Comparison of ENCODE assay signal across 8 cellular contexts in genomic region chr9:122265265-122265900, GRCh38. TPM values are rescaled to one million over a fixed set of nuclear protein-coding genes. Genes with fewer than 3 reads are reported as not detected.
DNase-seq lines count a peak whose midpoint lies in the region; ATAC-seq, FAIRE-seq and TF ChIP-seq lines count a peak whose summit lies in the region.

No MANE protein-coding gene starts in this region.

- H3K4me3 ChIP-seq in OCI-LY7 (ENCODE audit: low read depth, low read length, poor library complexity, severe bottlenecking) (peak overlapping the region; percentile 87), bronchial epithelial cell (ENCODE audit: low read depth, low read length) (peak overlapping the region; percentile 76), stomach smooth muscle (ENCODE audit: low read length in 2 of 2) (peak overlapping the region; percentile 97 to 98)

- H3K4me1 ChIP-seq in OCI-LY7 (ENCODE audit: insufficient read depth, low read length, poor library complexity, severe bottlenecking) (peaks cover 51% of the 10 kb centered on the region), stomach smooth muscle (ENCODE audit: control insufficient read depth, insufficient read depth, low read length) (peaks cover 34% of the 10 kb centered on the region)

- H3K4me2 ChIP-seq in OCI-LY7 (ENCODE audit: low read length): peak overlapping the region; percentile 81

- no peak for FAIRE-seq in bronchial epithelial cell (lab: Jason Lieb, UNC)

- CTCF ChIA-PET in OCI-LY7 (lab: Charles Lee; ENCODE audit: unreplicated experiment): interaction anchor here (1.2 kb wide), 1 partner anchor 140 kb away, joined by 5 read pairs; no protein-coding TSS in a partner anchor

- H3K36me3 ChIP-seq in OCI-LY7 (ENCODE audit: insufficient read depth, low read length) (peaks cover 40% of the 10 kb centered on the region), bronchial epithelial cell (ENCODE audit: control insufficient read depth, insufficient read depth, low read length) (peaks cover 1% of the 10 kb centered on the region), stomach smooth muscle (ENCODE audit: control insufficient read depth in 2 of 2, insufficient read depth in 2 of 2, low read length in 2 of 2) (peaks cover 3 to 7% of the 10 kb centered on the region in 2 donors)

- H2AFZ ChIP-seq in OCI-LY7 (ENCODE audit: low read length): peak overlapping the region; percentile 66; the same call in 1 of the 2 replicates

- intact Hi-C loops in OCI-LY7 (cut with micrococcal nuclease; ENCODE audit: unreplicated experiment): loop anchor here (2.0 to 10.0 kb wide), 2 partner anchors 21 to 669 kb away; partner anchors contain the start of gene ZBTB26

- ATAC-seq in GM18909 (IDR thresholded peaks at IDR 0.05; ENCODE audit: poor library complexity, unreplicated experiment): peak; percentile 41
- ATAC-seq in HG03097 (IDR thresholded peaks at IDR 0.05; ENCODE audit: low FRiP score, unreplicated experiment): peak; percentile 13

- TSS peak; percentile 86 for BruUV-seq in OCI-LY7 (replicated peaks; lab: Mats Ljungman, UMichigan)

- peaks cover 85% of the 10 kb centered on the region for H3K79me2 ChIP-seq in OCI-LY7 (ENCODE audit: insufficient read depth, low read depth, low read length)

- POLR2A ChIA-PET in OCI-LY7 (lab: Charles Lee): interaction anchor here (0.6 to 2.4 kb wide), 7 partner anchors 11 to 647 kb away, joined by 3 to 9 read pairs (median 3); no protein-coding TSS in a partner anchor

- peaks cover 10% of the 10 kb centered on the region; the same call in 1 of the 2 replicates for H4K20me1 ChIP-seq in OCI-LY7 (ENCODE audit: insufficient read depth, low read length)

- TF ChIP-seq CTCF in OCI-LY7 (conservative IDR thresholded peaks at IDR 0.05; ENCODE audit: low read length): peak; percentile 60; the same call in 1 of the 2 replicates
- no peak for TF ChIP-seq CTCF in bronchial epithelial cell (IDR thresholded peaks at IDR 0.05; ENCODE audit: insufficient read depth, low read length, severe bottlenecking)

- H3K27ac ChIP-seq in OCI-LY7 (ENCODE audit: low read depth, low read length, poor library complexity, severe bottlenecking): peak overlapping the region; percentile 90
- peak overlapping the region; percentile 96 for H3K27ac ChIP-seq in layer of hippocampus (ENCODE audit: low read depth, low read length)
- H3K27ac ChIP-seq in stomach smooth muscle (ENCODE audit: low read length): peak overlapping the region; percentile 93

- H3K9me3 ChIP-seq in OCI-LY7 (ENCODE audit: low read length) (no peaks in the 10 kb centered on the region), stomach smooth muscle (ENCODE audit: control insufficient read depth in 2 of 2, low read length in 2 of 2) (no peaks in the 10 kb centered on the region)

- H3K9me2 ChIP-seq in OCI-LY7 (ENCODE audit: insufficient read depth, low read length): no peaks in the 10 kb centered on the region

- H3K9ac ChIP-seq in stomach smooth muscle (ENCODE audit: low read length in 2 of 2): peak overlapping the region; percentile 94 to 97

- DNase-seq in CD1c-positive myeloid dendritic cell (ENCODE audit: extremely low spot score) (peak; percentile 80), OCI-LY7 (ENCODE audit: low spot score) (peak; percentile 77), bronchial epithelial cell (ENCODE audit: low read depth) (peak; percentile 37), A172 (ENCODE audit: low spot score) (no peak)

- H3K27me3 ChIP-seq in bronchial epithelial cell (ENCODE audit: control insufficient read depth, insufficient read depth, low read length): no peaks in the 10 kb centered on the region
- no peaks in the 10 kb centered on the region for H3K27me3 ChIP-seq in layer of hippocampus (ENCODE audit: control insufficient read depth, insufficient read depth, low read length)
- no peaks in the 10 kb centered on the region for H3K27me3 ChIP-seq in stomach smooth muscle (ENCODE audit: control insufficient read depth in 1 of 2, insufficient read depth in 2 of 2, low read length in 2 of 2)

RNA-seq across cellular contexts. Expression of gene MRRF, which starts 0.7 kb away (rescaled TPM):
- 38.7 and 46.1 TPM in 2 replicates for total RNA-seq in OCI-LY7 (2014; rRNA removed; shearing (Covaris generic))
- total RNA-seq in OCI-LY7 (2022) (48.2 and 53.2 TPM in 2 replicates), bronchial epithelial cell (30.7 and 52.7 TPM in 2 replicates)
- 102 and 120 TPM in 2 replicates for total RNA-seq in A172 (2014; rRNA removed; shearing (Covaris generic))

RNA-seq across cellular contexts. Expression of gene RBM18, which starts 0.7 kb away (rescaled TPM):
- total RNA-seq in OCI-LY7 (2014; rRNA removed; shearing (Covaris generic)): 7.2 and 8.3 TPM in 2 replicates
- 21.1 and 22.2 TPM in 2 replicates for total RNA-seq in OCI-LY7 (2022)
- total RNA-seq in bronchial epithelial cell: 8.4 and 9.5 TPM in 2 replicates
- 12.1 and 15.2 TPM in 2 replicates for total RNA-seq in A172 (2014; rRNA removed; shearing (Covaris generic))

RNA-seq across cellular contexts. Expression of gene LHX6, which starts 36.6 kb away (rescaled TPM):
- not detected in 2 replicates for total RNA-seq in OCI-LY7 (2014; rRNA removed; shearing (Covaris generic))
- total RNA-seq in OCI-LY7 (2022) (not detected in 2 replicates), bronchial epithelial cell (0.13 and 0.26 TPM in 2 replicates)
- total RNA-seq in A172 (2014; rRNA removed; shearing (Covaris generic)): 2.2 and 2.5 TPM in 2 replicates
